1 cellular context compared by ENCODE assay signal in the genomic region with DNA sequence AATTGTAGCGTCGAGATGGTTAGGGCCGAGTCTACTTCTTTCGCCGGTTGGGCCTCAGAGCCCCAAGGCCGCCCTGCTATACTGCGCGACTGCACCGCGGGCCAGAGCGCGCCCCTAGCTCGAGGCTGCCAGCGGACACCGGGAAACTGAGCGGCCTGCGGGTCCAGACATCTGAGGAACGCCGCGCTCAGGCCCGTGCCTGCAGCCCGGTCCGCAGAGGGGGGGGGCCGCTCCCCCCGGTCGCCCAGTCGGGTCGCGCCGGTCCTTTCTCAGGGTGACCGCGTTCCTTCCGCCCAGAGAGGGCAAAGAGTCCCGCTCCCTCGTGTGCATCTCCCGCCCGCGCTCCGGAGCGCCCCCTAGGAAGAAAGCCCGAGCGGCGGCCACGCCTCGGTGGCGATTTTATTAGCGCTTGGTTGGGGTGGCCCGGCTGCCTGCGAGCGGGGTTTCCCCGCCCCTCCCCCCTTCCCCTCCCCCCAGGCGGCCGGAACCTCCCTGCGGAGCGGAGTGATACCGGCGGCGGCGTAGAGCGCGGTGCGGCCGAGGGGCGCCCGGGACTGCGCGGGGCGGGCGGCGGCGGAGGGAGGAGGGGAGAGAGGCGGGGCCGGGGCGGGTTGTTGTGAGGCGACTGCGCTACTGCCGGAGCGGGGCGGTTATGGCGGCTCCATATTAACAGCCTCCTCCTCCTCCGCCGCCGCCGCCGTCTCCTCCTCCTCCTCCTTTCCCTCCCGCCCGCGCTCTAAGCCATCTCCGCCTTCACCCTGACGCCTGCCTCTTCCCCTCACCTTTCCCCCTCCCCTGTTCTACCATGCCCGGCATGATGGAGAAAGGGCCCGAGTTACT.
TF ChIP-seq lines count a peak whose summit lies in the region.

A gene (plus strand): TSS at position 611 of the 840 bp plus-strand sequence. CDS start 195 bp downstream, at position 806.

TF ChIP-seq in K562, 482 proteins besides CTCF, POLR2A, EP300 and RAD21 (continued from another document and continues in another):
- TF ChIP-seq, protein P1, sequence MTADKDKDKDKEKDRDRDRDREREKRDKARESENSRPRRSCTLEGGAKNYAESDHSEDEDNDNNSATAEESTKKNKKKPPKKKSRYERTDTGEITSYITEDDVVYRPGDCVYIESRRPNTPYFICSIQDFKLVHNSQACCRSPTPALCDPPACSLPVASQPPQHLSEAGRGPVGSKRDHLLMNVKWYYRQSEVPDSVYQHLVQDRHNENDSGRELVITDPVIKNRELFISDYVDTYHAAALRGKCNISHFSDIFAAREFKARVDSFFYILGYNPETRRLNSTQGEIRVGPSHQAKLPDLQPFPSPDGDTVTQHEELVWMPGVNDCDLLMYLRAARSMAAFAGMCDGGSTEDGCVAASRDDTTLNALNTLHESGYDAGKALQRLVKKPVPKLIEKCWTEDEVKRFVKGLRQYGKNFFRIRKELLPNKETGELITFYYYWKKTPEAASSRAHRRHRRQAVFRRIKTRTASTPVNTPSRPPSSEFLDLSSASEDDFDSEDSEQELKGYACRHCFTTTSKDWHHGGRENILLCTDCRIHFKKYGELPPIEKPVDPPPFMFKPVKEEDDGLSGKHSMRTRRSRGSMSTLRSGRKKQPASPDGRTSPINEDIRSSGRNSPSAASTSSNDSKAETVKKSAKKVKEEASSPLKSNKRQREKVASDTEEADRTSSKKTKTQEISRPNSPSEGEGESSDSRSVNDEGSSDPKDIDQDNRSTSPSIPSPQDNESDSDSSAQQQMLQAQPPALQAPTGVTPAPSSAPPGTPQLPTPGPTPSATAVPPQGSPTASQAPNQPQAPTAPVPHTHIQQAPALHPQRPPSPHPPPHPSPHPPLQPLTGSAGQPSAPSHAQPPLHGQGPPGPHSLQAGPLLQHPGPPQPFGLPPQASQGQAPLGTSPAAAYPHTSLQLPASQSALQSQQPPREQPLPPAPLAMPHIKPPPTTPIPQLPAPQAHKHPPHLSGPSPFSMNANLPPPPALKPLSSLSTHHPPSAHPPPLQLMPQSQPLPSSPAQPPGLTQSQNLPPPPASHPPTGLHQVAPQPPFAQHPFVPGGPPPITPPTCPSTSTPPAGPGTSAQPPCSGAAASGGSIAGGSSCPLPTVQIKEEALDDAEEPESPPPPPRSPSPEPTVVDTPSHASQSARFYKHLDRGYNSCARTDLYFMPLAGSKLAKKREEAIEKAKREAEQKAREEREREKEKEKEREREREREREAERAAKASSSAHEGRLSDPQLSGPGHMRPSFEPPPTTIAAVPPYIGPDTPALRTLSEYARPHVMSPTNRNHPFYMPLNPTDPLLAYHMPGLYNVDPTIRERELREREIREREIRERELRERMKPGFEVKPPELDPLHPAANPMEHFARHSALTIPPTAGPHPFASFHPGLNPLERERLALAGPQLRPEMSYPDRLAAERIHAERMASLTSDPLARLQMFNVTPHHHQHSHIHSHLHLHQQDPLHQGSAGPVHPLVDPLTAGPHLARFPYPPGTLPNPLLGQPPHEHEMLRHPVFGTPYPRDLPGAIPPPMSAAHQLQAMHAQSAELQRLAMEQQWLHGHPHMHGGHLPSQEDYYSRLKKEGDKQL (CRISPR knock-in tag; IDR thresholded peaks at IDR 0.05; ENCODE audit: borderline replicate concordance), result 0 out of 2 replicates have a peak, but pooled peaks have one; percentile 53
- TF ChIP-seq SIN3B (IDR thresholded peaks at IDR 0.05; ENCODE audit: low read depth) (no peak), ELF4 (CRISPR knock-in tag; IDR thresholded peaks at IDR 0.05) (peak; percentile 85), POLR2AphosphoS2 (IDR thresholded peaks at IDR 0.05; ENCODE audit: low read length) (no peak), ZNF589 (CRISPR knock-in tag; IDR thresholded peaks at IDR 0.05; ENCODE audit: low read depth) (peak; percentile 71), ETV1 (tag; conservative IDR thresholded peaks at IDR 0.05; ENCODE audit: low read depth) (peak; percentile 85), ATF7 (IDR thresholded peaks at IDR 0.05) (peak; percentile 51), ZNF41 (CRISPR knock-in tag; conservative IDR thresholded peaks at IDR 0.05) (no peak), ZNF77 (CRISPR knock-in tag; IDR thresholded peaks at IDR 0.05) (no peak), PURB (CRISPR knock-in tag; IDR thresholded peaks at IDR 0.05; ENCODE audit: low read depth) (no peak), RNF2 (IDR thresholded peaks at IDR 0.05) (peak; percentile 93), FOXJ2 (tag; IDR thresholded peaks at IDR 0.05) (peak; percentile 94), TSC22D4 (tag; IDR thresholded peaks at IDR 0.05) (no peak), BRD9 (IDR thresholded peaks at IDR 0.05; ENCODE audit: low read depth, partially characterized antibody) (peak; percentile 61), MBD2 (IDR thresholded peaks at IDR 0.05; ENCODE audit: borderline replicate concordance, low read depth) (peak; percentile 45; the same call in 1 of the 2 replicates), SNRNP70 (optimal IDR thresholded peaks at IDR 0.05; ENCODE audit: low read depth, low read length) (no peak), GATAD2B (IDR thresholded peaks at IDR 0.05; ENCODE audit: borderline replicate concordance) (peak; percentile 93; the same call in 1 of the 2 replicates), TAF7 (tag; IDR thresholded peaks at IDR 0.05) (peak; percentile 93), ZSCAN29 (IDR thresholded peaks at IDR 0.05) (no peak), ZNF436 (CRISPR knock-in tag; IDR thresholded peaks at IDR 0.05) (no peak), TAF1 (IDR thresholded peaks at IDR 0.05; ENCODE audit: control insufficient read depth, extremely low read depth, insufficient read depth, low read length, severe bottlenecking) (peak; percentile 84), KLF16 (IDR thresholded peaks at IDR 0.05) (no peak), MAFK (IDR thresholded peaks at IDR 0.05; ENCODE audit: low read length) (no peak), MYNN (IDR thresholded peaks at IDR 0.05) (peak; percentile 64; the same call in 1 of the 2 replicates), MYNN (CRISPR knock-in tag; IDR thresholded peaks at IDR 0.05) (no peak), JUNB (CRISPR knock-in tag; conservative IDR thresholded peaks at IDR 0.05) (no peak), ZZZ3 (IDR thresholded peaks at IDR 0.05) (peak; percentile 73; the same call in 1 of the 2 replicates), IFI16 (CRISPR knock-in tag; IDR thresholded peaks at IDR 0.05) (no peak), ZNF224 (CRISPR knock-in tag; IDR thresholded peaks at IDR 0.05) (no peak), NR4A1 (CRISPR knock-in tag; IDR thresholded peaks at IDR 0.05) (peak; percentile 82), NR4A1 (tag; IDR thresholded peaks at IDR 0.05) (0 out of 2 replicates have a peak, but pooled peaks have one; percentile 53), TCF7L2 (IDR thresholded peaks at IDR 0.05; ENCODE audit: low read depth, low read length) (no peak), POLR2B (IDR thresholded peaks at IDR 0.05; ENCODE audit: low read depth, partially characterized antibody) (peak; percentile 95), ZNF140 (CRISPR knock-in tag; IDR thresholded peaks at IDR 0.05) (no peak), ZNF232 (CRISPR knock-in tag; IDR thresholded peaks at IDR 0.05) (no peak), RCOR1 (IDR thresholded peaks at IDR 0.05; ENCODE audit: borderline replicate concordance in 1 of 2, low read depth in 2 of 2, low read length in 2 of 2) (peak in 1 of 2 experiments; percentile 84; a peak in 3 of 4 replicates), SUPT5H (IDR thresholded peaks at IDR 0.05) (peak; percentile 88), POLR2H (tag; IDR thresholded peaks at IDR 0.05; ENCODE audit: low read depth) (peak; percentile 80), ETV5 (CRISPR knock-in tag; IDR thresholded peaks at IDR 0.05; ENCODE audit: low read depth) (peak; percentile 65; the same call in 1 of the 2 replicates), NFE2 (IDR thresholded peaks at IDR 0.05; ENCODE audit: low read depth) (no peak)
- TF ChIP-seq, protein P2, sequence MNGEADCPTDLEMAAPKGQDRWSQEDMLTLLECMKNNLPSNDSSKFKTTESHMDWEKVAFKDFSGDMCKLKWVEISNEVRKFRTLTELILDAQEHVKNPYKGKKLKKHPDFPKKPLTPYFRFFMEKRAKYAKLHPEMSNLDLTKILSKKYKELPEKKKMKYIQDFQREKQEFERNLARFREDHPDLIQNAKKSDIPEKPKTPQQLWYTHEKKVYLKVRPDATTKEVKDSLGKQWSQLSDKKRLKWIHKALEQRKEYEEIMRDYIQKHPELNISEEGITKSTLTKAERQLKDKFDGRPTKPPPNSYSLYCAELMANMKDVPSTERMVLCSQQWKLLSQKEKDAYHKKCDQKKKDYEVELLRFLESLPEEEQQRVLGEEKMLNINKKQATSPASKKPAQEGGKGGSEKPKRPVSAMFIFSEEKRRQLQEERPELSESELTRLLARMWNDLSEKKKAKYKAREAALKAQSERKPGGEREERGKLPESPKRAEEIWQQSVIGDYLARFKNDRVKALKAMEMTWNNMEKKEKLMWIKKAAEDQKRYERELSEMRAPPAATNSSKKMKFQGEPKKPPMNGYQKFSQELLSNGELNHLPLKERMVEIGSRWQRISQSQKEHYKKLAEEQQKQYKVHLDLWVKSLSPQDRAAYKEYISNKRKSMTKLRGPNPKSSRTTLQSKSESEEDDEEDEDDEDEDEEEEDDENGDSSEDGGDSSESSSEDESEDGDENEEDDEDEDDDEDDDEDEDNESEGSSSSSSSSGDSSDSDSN (IDR thresholded peaks at IDR 0.05; ENCODE audit: borderline replicate concordance in 1 of 2, low read depth in 2 of 2, low read length in 2 of 2), result peak; percentile 49 to 77; a peak in 3 of 4 replicates
- TF ChIP-seq, protein P3, sequence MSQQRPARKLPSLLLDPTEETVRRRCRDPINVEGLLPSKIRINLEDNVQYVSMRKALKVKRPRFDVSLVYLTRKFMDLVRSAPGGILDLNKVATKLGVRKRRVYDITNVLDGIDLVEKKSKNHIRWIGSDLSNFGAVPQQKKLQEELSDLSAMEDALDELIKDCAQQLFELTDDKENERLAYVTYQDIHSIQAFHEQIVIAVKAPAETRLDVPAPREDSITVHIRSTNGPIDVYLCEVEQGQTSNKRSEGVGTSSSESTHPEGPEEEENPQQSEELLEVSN (IDR thresholded peaks at IDR 0.05; ENCODE audit: borderline replicate concordance in 1 of 2, extremely low read depth in 1 of 2, insufficient read depth in 1 of 2, insufficient read length in 1 of 2, low read depth in 1 of 2, low read length in 1 of 2, poor library complexity in 1 of 2, severe bottlenecking in 1 of 2), result peak; percentile 97 to 99
- TF ChIP-seq, protein P4, sequence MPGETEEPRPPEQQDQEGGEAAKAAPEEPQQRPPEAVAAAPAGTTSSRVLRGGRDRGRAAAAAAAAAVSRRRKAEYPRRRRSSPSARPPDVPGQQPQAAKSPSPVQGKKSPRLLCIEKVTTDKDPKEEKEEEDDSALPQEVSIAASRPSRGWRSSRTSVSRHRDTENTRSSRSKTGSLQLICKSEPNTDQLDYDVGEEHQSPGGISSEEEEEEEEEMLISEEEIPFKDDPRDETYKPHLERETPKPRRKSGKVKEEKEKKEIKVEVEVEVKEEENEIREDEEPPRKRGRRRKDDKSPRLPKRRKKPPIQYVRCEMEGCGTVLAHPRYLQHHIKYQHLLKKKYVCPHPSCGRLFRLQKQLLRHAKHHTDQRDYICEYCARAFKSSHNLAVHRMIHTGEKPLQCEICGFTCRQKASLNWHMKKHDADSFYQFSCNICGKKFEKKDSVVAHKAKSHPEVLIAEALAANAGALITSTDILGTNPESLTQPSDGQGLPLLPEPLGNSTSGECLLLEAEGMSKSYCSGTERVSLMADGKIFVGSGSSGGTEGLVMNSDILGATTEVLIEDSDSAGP (CRISPR knock-in tag; IDR thresholded peaks at IDR 0.05), result peak; percentile 54; the same call in 1 of the 2 replicates
- TF ChIP-seq, protein P5, sequence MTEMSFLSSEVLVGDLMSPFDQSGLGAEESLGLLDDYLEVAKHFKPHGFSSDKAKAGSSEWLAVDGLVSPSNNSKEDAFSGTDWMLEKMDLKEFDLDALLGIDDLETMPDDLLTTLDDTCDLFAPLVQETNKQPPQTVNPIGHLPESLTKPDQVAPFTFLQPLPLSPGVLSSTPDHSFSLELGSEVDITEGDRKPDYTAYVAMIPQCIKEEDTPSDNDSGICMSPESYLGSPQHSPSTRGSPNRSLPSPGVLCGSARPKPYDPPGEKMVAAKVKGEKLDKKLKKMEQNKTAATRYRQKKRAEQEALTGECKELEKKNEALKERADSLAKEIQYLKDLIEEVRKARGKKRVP (CRISPR knock-in tag; IDR thresholded peaks at IDR 0.05), result peak; percentile 12; the same call in 1 of the 2 replicates
- TF ChIP-seq, protein P6, sequence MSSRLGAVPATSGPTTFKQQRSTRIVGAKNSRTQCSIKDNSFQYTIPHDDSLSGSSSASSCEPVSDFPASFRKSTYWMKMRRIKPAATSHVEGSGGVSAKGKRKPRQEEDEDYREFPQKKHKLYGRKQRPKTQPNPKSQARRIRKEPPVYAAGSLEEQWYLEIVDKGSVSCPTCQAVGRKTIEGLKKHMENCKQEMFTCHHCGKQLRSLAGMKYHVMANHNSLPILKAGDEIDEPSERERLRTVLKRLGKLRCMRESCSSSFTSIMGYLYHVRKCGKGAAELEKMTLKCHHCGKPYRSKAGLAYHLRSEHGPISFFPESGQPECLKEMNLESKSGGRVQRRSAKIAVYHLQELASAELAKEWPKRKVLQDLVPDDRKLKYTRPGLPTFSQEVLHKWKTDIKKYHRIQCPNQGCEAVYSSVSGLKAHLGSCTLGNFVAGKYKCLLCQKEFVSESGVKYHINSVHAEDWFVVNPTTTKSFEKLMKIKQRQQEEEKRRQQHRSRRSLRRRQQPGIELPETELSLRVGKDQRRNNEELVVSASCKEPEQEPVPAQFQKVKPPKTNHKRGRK (tag; IDR thresholded peaks at IDR 0.05), result no peak
- TF ChIP-seq, protein P7, sequence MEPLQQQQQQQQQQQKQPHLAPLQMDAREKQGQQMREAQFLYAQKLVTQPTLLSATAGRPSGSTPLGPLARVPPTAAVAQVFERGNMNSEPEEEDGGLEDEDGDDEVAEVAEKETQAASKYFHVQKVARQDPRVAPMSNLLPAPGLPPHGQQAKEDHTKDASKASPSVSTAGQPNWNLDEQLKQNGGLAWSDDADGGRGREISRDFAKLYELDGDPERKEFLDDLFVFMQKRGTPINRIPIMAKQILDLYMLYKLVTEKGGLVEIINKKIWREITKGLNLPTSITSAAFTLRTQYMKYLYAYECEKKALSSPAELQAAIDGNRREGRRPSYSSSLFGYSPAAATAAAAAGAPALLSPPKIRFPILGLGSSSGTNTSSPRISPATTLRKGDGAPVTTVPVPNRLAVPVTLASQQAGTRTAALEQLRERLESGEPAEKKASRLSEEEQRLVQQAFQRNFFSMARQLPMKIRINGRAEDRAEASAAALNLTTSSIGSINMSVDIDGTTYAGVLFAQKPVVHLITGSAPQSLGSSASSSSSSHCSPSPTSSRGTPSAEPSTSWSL (CRISPR knock-in tag; IDR thresholded peaks at IDR 0.05; ENCODE audit: borderline replicate concordance), result no peak; the same call in 1 of the 2 replicates
- TF ChIP-seq, protein P8, sequence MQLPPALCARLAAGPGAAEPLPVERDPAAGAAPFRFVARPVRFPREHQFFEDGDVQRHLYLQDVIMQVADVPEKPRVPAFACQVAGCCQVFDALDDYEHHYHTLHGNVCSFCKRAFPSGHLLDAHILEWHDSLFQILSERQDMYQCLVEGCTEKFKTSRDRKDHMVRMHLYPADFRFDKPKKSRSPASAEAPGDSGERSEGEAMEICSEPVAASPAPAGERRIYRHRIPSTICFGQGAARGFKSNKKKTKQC (CRISPR knock-in tag; IDR thresholded peaks at IDR 0.05), result peak; percentile 94
